9 cellular contexts compared by ENCODE assay signal in genomic region chr12:11228268-11228879, GRCh38. TPM values are rescaled to one million over a fixed set of nuclear protein-coding genes. Genes with fewer than 3 reads are reported as not detected.
A peak's percentile ranks its signal among the peaks of the same experiment; 100 is the strongest.
DNase-seq lines count a peak whose midpoint lies in the region; ATAC-seq and TF ChIP-seq lines count a peak whose summit lies in the region.
"Had no signal": no experiment of that assay in that cellular context is flagged by ENCODE, and none has a peak within 500 bp of the region (broad histone marks: within the 10 kb centered on the region; RNA-seq: fewer than 3 reads in every experiment).

No MANE protein-coding gene starts in this region.

- BruUV-seq in PC-9 (replicated peaks; lab: Mats Ljungman, UMichigan), result no TSS peak

- H3K9ac ChIP-seq in mesenchymal stem cell (ENCODE audit: low read length), result no peak overlapping the region

- no peak overlapping the region for H2AK5ac ChIP-seq in mesenchymal stem cell (ENCODE audit: low read length, severe bottlenecking)

- no peak overlapping the region for H3K14ac ChIP-seq in mesenchymal stem cell (ENCODE audit: low read length in 2 of 2)

- H3K4me3 ChIP-seq in AG10803 (ENCODE audit: low read length) (no peak overlapping the region), HL-60 (replicated peaks; ENCODE audit: insufficient read depth, low read length) (no peak overlapping the region), PC-9 (no peak overlapping the region), mesenchymal stem cell (ENCODE audit: insufficient read depth in 1 of 2, low read depth in 1 of 2, low read length in 2 of 2) (no peak overlapping the region), gastrocnemius medialis (no peak overlapping the region)

- H3K27ac ChIP-seq in HL-60 (replicated peaks) (no peak overlapping the region), PC-9 (no peak overlapping the region), mesenchymal stem cell (ENCODE audit: low read length, poor library complexity, severe bottlenecking) (no peak overlapping the region), gastrocnemius medialis (no peak overlapping the region)

- no peak for ATAC-seq in gastrocnemius medialis

- H2BK12ac ChIP-seq in mesenchymal stem cell (ENCODE audit: low read length in 2 of 2), result no peak overlapping the region

- H3K9me3 ChIP-seq in PC-9 (ENCODE audit: insufficient read depth, low read depth) (no peaks in the 10 kb centered on the region), mesenchymal stem cell (ENCODE audit: control insufficient read depth, low read length) (no peaks in the 10 kb centered on the region), gastrocnemius medialis (no peaks in the 10 kb centered on the region)

- no peak overlapping the region for H3K4ac ChIP-seq in mesenchymal stem cell (ENCODE audit: low read depth in 1 of 2, low read length in 2 of 2)

- H2BK15ac ChIP-seq in mesenchymal stem cell (ENCODE audit: low read depth, poor library complexity, severe bottlenecking), result no peak overlapping the region

- H2AFZ ChIP-seq in PC-9, result no peak overlapping the region
- no peak overlapping the region for H2AFZ ChIP-seq in mesenchymal stem cell (ENCODE audit: low read depth, low read length)

- H3K27me3 ChIP-seq in HL-60 (ENCODE audit: insufficient read depth, poor library complexity, severe bottlenecking) (peaks cover 4% of the 10 kb centered on the region), PC-9 (ENCODE audit: insufficient read depth, low read depth) (no peaks in the 10 kb centered on the region), mesenchymal stem cell (ENCODE audit: control insufficient read depth in 1 of 2, insufficient read depth in 1 of 2, low read length in 2 of 2) (no peaks in the 10 kb centered on the region), gastrocnemius medialis (no peaks in the 10 kb centered on the region)

- no peak overlapping the region for H3K18ac ChIP-seq in mesenchymal stem cell (ENCODE audit: low read depth in 1 of 2, low read length in 2 of 2)

- no peaks in the 10 kb centered on the region for H4K20me1 ChIP-seq in PC-9 (ENCODE audit: insufficient read depth)

- no peaks in the 10 kb centered on the region for H3F3A ChIP-seq in PC-9 (ENCODE audit: insufficient read depth, low read depth)

- CTCF ChIA-PET in PC-9 (lab: Charles Lee), result interaction anchor here (0.6 to 1.2 kb wide), 3 partner anchors 258 to 1121 kb away, joined by 3 to 4 read pairs (median 3); no protein-coding TSS in a partner anchor

- H4K8ac ChIP-seq in mesenchymal stem cell (ENCODE audit: low read length), result no peak overlapping the region

- DNase-seq in AG10803 (ENCODE audit: low read depth), result peak; percentile 31
- DNase-seq in HL-60 (ENCODE audit: low read depth in 1 of 2, low spot score in 1 of 2), result peak; percentile 18 to 46
- peak in 1 of 2 experiments; percentile 42 for DNase-seq in PC-9
- DNase-seq in cerebellar cortex (ENCODE audit: low spot score), result peak; percentile 45
- peak; percentile 45 for DNase-seq in mesenchymal stem cell
- DNase-seq in gastrocnemius medialis, result no peak
- DNase-seq in NCI-H128 (lab: John Stamatoyannopoulos, UW; ENCODE audit: unreplicated experiment), result no peak

- H3K4me1 ChIP-seq in PC-9 (replicated peaks; ENCODE audit: insufficient read depth), result no peaks in the 10 kb centered on the region
- H3K4me1 ChIP-seq in mesenchymal stem cell (ENCODE audit: control insufficient read depth, insufficient read depth, low read depth, low read length), result no peaks in the 10 kb centered on the region
- no peaks in the 10 kb centered on the region for H3K4me1 ChIP-seq in gastrocnemius medialis

- H3K4me2 ChIP-seq in PC-9 (no peak overlapping the region), mesenchymal stem cell (ENCODE audit: low read length, poor library complexity, severe bottlenecking) (no peak overlapping the region)

- no peak for TF ChIP-seq POLR2A in gastrocnemius medialis (IDR thresholded peaks at IDR 0.05)

- no peaks in the 10 kb centered on the region for H3K79me1 ChIP-seq in mesenchymal stem cell (replicated peaks; ENCODE audit: low read length, poor library complexity, severe bottlenecking)

- H2BK5ac ChIP-seq in mesenchymal stem cell (ENCODE audit: low read depth, low read length, poor library complexity, severe bottlenecking), result no peak overlapping the region

- no peak overlapping the region for H3K23ac ChIP-seq in mesenchymal stem cell (ENCODE audit: low read length in 2 of 2)

- in situ Hi-C loops in gastrocnemius medialis (cut with MboI; ENCODE audit: low sequenced_read_pairs in 4 of 4), result no loop called here

- H4K91ac ChIP-seq in mesenchymal stem cell (ENCODE audit: low read length), result no peak overlapping the region

- H3K9me2 ChIP-seq in PC-9 (ENCODE audit: insufficient read depth), result no peaks in the 10 kb centered on the region

- 20% methylated on average over 4 of the region's 5 CpGs for WGBS in mesenchymal stem cell

- H2BK120ac ChIP-seq in mesenchymal stem cell (ENCODE audit: low read depth, low read length), result no peak overlapping the region

- no peaks in the 10 kb centered on the region for H3K79me2 ChIP-seq in PC-9 (ENCODE audit: low read depth)

- intact Hi-C loops in PC-9 (cut with micrococcal nuclease; ENCODE audit: unreplicated experiment) (loop anchor here (1.0 kb wide), 1 partner anchor 258 kb away; no protein-coding TSS in a partner anchor), gastrocnemius medialis (cut with DNase I; ENCODE audit: low total_unique reads) (no loop called here)

- POLR2A ChIA-PET in PC-9 (lab: Charles Lee; ENCODE audit: unreplicated experiment), result no interaction called here

- H3K36me3 ChIP-seq in PC-9 (ENCODE audit: low read depth), result no peaks in the 10 kb centered on the region
- no peaks in the 10 kb centered on the region for H3K36me3 ChIP-seq in mesenchymal stem cell (ENCODE audit: control insufficient read depth in 1 of 2, insufficient read depth in 2 of 2, low read depth in 1 of 2, low read length in 2 of 2)
- H3K36me3 ChIP-seq in gastrocnemius medialis, result no peaks in the 10 kb centered on the region

- TF ChIP-seq CTCF in AG10803 (conservative IDR thresholded peaks at IDR 0.05; ENCODE audit: low read length), result peak; percentile 65
- peak; percentile 75 for TF ChIP-seq CTCF in GM12874 (IDR thresholded peaks at IDR 0.05; ENCODE audit: insufficient read depth, low read depth, low read length)
- TF ChIP-seq CTCF in HL-60 (IDR thresholded peaks at IDR 0.05; ENCODE audit: insufficient read depth, low read length), result peak; percentile 92
- peak; percentile 72 for TF ChIP-seq CTCF in PC-9 (conservative IDR thresholded peaks at IDR 0.05)
- TF ChIP-seq CTCF in gastrocnemius medialis (IDR thresholded peaks at IDR 0.05 in 4 of 5, conservative IDR thresholded peaks at IDR 0.05 in 1 of 5), result no peak

RNA-seq across cellular contexts. Expression of gene PRB3, which starts 41.1 kb away (rescaled TPM):
- not detected in 2 replicates for total RNA-seq in PC-9 (2021)
- not detected for polyA plus RNA-seq in mesenchymal stem cell (2013, experiment 1 of 2)
- polyA plus RNA-seq in mesenchymal stem cell (2013, experiment 2 of 2), result not detected
- total RNA-seq in gastrocnemius medialis, result not detected

RNA-seq across cellular contexts. Expression of gene TAS2R42, which starts 41.6 kb away (rescaled TPM):
- total RNA-seq in PC-9 (2021) (not detected in 2 replicates), gastrocnemius medialis (not detected)
- polyA plus RNA-seq in mesenchymal stem cell (2013, experiment 1 of 2), result not detected
- polyA plus RNA-seq in mesenchymal stem cell (2013, experiment 2 of 2), result not detected
- total RNA-seq: mononuclear cell had no signal

RNA-seq across cellular contexts. Expression of gene SMIM10L1, which starts 57.4 kb away (rescaled TPM):
- total RNA-seq in PC-9 (2021), result 7.9 and 10.8 TPM in 2 replicates
- 17.9 TPM for polyA plus RNA-seq in mesenchymal stem cell (2013, experiment 1 of 2)
- polyA plus RNA-seq in mesenchymal stem cell (2013, experiment 2 of 2), result 17.6 TPM
- 10 to 100 TPM; 13.4 to 20.7 (median 16.2) TPM for total RNA-seq in gastrocnemius medialis

Comparison
In these comparisons a context has a peak if more than half of its experiments do, and no peak if none do; other contexts are left out.
1. DNase-seq: peak in AG10803 (single experiment), HL-60 (2 of 2), cerebellar cortex (single experiment) and mesenchymal stem cell (single experiment); none in gastrocnemius medialis (0 of 2) and NCI-H128 (single experiment).
2. CTCF ChIP-seq: peak in AG10803 (single experiment), GM12874 (single experiment), HL-60 (single experiment) and PC-9 (single experiment); none in gastrocnemius medialis (0 of 5).